1 cellular context compared by ENCODE assay signal in the genomic region with DNA sequence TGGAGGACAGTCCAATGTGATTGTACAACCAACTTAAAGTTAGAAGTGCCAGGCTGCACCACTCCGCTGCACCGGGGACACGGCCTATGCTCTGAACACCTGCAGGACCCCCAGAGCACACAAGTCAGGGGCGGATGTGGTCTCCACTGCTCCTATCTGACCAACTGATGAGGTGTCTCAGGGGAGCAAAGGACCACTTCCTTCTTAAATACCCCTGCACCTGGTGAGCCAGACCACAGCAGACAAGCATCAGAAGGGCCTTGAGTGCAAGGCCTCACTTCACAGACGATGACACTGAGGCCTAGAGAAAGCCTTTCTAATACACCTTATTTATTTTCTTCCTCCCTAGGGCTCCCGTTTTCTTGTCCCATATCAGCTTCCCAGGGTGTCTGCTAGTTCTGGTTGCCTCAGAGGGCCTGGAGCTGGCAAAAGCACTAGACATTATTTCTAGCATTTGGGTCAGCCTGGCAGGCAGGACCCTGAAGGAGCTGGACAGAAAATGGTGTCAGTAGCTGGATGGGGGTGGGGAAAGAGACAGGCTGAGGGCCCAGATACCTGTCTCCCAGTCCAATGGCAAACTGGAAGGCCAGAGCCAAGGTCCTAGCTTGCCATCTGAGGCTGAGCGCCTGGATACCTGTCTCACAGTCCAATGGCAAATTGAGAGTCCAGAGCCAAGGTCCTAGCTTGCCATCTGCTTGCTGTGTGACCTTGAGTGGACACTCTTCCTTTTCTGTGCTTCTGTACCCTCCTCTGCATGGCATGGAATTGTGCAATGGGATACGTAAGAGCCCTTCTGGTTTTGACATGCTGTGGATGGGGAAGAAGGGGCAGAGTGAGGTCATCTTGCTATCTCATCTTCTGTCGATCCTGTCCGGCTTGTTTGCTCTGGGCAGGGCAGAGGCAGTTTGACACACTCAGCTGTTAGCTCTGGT.
TF ChIP-seq lines count a peak whose summit lies in the region.

No MANE protein-coding gene starts in this region.

TF ChIP-seq in GM12878, 131 proteins besides CTCF, POLR2A, EP300 and RAD21 (continued from another document and continues in another):
- no peak for TF ChIP-seq HSF1 (IDR thresholded peaks at IDR 0.05; ENCODE audit: low read depth, low read length)
- no peak for TF ChIP-seq SMAD1 (IDR thresholded peaks at IDR 0.05; ENCODE audit: low read depth, partially characterized antibody)
- TF ChIP-seq NFYA (IDR thresholded peaks at IDR 0.05; ENCODE audit: borderline replicate concordance, low read depth, low read length): no peak
- TF ChIP-seq IRF4 (IDR thresholded peaks at IDR 0.05; ENCODE audit: low read depth, low read length): peak; percentile 77
- no peak for TF ChIP-seq GABPA (IDR thresholded peaks at IDR 0.05; ENCODE audit: low read depth)
- TF ChIP-seq, protein P1, sequence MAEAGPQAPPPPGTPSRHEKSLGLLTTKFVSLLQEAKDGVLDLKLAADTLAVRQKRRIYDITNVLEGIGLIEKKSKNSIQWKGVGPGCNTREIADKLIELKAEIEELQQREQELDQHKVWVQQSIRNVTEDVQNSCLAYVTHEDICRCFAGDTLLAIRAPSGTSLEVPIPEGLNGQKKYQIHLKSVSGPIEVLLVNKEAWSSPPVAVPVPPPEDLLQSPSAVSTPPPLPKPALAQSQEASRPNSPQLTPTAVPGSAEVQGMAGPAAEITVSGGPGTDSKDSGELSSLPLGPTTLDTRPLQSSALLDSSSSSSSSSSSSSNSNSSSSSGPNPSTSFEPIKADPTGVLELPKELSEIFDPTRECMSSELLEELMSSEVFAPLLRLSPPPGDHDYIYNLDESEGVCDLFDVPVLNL (IDR thresholded peaks at IDR 0.05; ENCODE audit: low read depth, low read length): no peak
- TF ChIP-seq POLR2AphosphoS2 (IDR thresholded peaks at IDR 0.05; ENCODE audit: low read depth, low read length): 0 out of 2 replicates have a peak, but pooled peaks have one; percentile 40
- TF ChIP-seq BCL11A (IDR thresholded peaks at IDR 0.05; ENCODE audit: low read depth, low read length): peak; percentile 95
- peak; percentile 77; the same call in 1 of the 2 replicates for TF ChIP-seq ZNF592 (IDR thresholded peaks at IDR 0.05)
- no peak for TF ChIP-seq TCF7 (IDR thresholded peaks at IDR 0.05; ENCODE audit: borderline replicate concordance)
- no peak for TF ChIP-seq ZNF384 (IDR thresholded peaks at IDR 0.05; ENCODE audit: borderline replicate concordance, low read depth, low read length)
- no peak for TF ChIP-seq ZNF207 (IDR thresholded peaks at IDR 0.05; ENCODE audit: borderline replicate concordance)
- no peak for TF ChIP-seq BRCA1 (IDR thresholded peaks at IDR 0.05; ENCODE audit: low read depth, low read length)
- no peak; the same call in 1 of the 2 replicates for TF ChIP-seq RB1 (IDR thresholded peaks at IDR 0.05; ENCODE audit: borderline replicate concordance)
- TF ChIP-seq BCLAF1 (IDR thresholded peaks at IDR 0.05): no peak
- TF ChIP-seq NR2C2 (IDR thresholded peaks at IDR 0.05; ENCODE audit: borderline replicate concordance, control insufficient read depth, insufficient read length, low read depth): no peak
- TF ChIP-seq, protein P2, sequence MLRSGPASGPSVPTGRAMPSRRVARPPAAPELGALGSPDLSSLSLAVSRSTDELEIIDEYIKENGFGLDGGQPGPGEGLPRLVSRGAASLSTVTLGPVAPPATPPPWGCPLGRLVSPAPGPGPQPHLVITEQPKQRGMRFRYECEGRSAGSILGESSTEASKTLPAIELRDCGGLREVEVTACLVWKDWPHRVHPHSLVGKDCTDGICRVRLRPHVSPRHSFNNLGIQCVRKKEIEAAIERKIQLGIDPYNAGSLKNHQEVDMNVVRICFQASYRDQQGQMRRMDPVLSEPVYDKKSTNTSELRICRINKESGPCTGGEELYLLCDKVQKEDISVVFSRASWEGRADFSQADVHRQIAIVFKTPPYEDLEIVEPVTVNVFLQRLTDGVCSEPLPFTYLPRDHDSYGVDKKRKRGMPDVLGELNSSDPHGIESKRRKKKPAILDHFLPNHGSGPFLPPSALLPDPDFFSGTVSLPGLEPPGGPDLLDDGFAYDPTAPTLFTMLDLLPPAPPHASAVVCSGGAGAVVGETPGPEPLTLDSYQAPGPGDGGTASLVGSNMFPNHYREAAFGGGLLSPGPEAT (IDR thresholded peaks at IDR 0.05; ENCODE audit: low read depth): 0 out of 2 replicates have a peak, but pooled peaks have one; percentile 16
- TF ChIP-seq ZNF217 (IDR thresholded peaks at IDR 0.05): 0 out of 2 replicates have a peak, but pooled peaks have one; percentile 47
- TF ChIP-seq E2F8 (IDR thresholded peaks at IDR 0.05; ENCODE audit: low read depth, partially characterized antibody): no peak
- 0 out of 2 replicates have a peak, but pooled peaks have one; percentile 49 for TF ChIP-seq MYB (IDR thresholded peaks at IDR 0.05; ENCODE audit: borderline replicate concordance, low read depth, low read length)
- no peak; the same call in 1 of the 2 replicates for TF ChIP-seq PKNOX1 (IDR thresholded peaks at IDR 0.05)
- no peak for TF ChIP-seq NFIC (IDR thresholded peaks at IDR 0.05; ENCODE audit: low read depth, low read length)
- no peak for TF ChIP-seq MYC (IDR thresholded peaks at IDR 0.05; ENCODE audit: insufficient read depth, insufficient read length, insufficient replicate concordance, low read length, severe bottlenecking)
- TF ChIP-seq CBX5 (IDR thresholded peaks at IDR 0.05; ENCODE audit: low read depth): no peak
- TF ChIP-seq SP1 (IDR thresholded peaks at IDR 0.05; ENCODE audit: low read depth, low read length): peak; percentile 62
- no peak for TF ChIP-seq SMAD5 (IDR thresholded peaks at IDR 0.05; ENCODE audit: low read depth)
- no peak for TF ChIP-seq EZH2 (IDR thresholded peaks at IDR 0.05; ENCODE audit: borderline replicate concordance, control insufficient read depth, low read depth, low read length)
- TF ChIP-seq, protein P3, sequence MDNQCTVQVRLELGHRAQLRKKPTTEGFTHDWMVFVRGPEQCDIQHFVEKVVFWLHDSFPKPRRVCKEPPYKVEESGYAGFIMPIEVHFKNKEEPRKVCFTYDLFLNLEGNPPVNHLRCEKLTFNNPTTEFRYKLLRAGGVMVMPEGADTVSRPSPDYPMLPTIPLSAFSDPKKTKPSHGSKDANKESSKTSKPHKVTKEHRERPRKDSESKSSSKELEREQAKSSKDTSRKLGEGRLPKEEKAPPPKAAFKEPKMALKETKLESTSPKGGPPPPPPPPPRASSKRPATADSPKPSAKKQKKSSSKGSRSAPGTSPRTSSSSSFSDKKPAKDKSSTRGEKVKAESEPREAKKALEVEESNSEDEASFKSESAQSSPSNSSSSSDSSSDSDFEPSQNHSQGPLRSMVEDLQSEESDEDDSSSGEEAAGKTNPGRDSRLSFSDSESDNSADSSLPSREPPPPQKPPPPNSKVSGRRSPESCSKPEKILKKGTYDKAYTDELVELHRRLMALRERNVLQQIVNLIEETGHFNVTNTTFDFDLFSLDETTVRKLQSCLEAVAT (IDR thresholded peaks at IDR 0.05): peak; percentile 65; the same call in 1 of the 2 replicates
- TF ChIP-seq, protein P4, sequence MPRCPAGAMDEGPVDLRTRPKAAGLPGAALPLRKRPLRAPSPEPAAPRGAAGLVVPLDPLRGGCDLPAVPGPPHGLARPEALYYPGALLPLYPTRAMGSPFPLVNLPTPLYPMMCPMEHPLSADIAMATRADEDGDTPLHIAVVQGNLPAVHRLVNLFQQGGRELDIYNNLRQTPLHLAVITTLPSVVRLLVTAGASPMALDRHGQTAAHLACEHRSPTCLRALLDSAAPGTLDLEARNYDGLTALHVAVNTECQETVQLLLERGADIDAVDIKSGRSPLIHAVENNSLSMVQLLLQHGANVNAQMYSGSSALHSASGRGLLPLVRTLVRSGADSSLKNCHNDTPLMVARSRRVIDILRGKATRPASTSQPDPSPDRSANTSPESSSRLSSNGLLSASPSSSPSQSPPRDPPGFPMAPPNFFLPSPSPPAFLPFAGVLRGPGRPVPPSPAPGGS (IDR thresholded peaks at IDR 0.05; ENCODE audit: borderline replicate concordance, insufficient read depth, low read depth, low read length, poor library complexity, severe bottlenecking): peak; percentile 15
- peak; percentile 51 for TF ChIP-seq KLF5 (IDR thresholded peaks at IDR 0.05; ENCODE audit: partially characterized antibody)
- no peak for TF ChIP-seq STAT1 (conservative IDR thresholded peaks at IDR 0.05)
- TF ChIP-seq NFXL1 (IDR thresholded peaks at IDR 0.05; ENCODE audit: borderline replicate concordance): no peak
